1 cellular context compared by ENCODE assay signal in the genomic region with DNA sequence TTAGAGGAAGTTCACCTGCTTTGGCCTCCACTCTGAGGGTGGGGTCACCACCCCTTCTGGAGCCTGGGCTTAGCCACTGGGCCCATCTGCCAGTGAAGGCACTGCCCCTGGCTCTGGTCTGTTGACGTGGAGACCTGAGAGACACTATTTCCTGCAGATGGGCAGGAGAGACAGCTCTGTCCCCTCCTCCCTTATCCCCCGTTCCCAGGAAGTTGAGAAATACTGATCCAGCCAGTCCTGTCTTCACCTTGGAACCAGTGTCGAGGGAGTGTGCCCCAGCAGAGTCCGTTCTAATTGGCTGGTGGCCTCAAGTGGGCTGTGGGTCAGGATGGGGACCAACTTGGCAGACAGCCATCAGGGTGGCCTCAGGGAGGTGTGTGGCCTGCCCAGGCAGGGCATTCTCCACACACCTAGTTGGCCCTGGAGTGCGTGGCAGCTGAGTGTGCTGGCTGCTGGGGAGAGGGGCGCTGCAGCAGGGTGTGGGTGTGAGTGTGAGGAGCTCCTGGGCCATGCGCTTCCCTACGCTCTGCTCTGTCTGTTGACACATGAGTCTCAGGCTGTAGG.
TF ChIP-seq lines count a peak whose summit lies in the region.

No MANE protein-coding gene starts in this region.

TF ChIP-seq in SK-N-SH, 30 proteins besides CTCF, POLR2A, EP300 and RAD21:
- peak; percentile 2; the same call in 1 of the 2 replicates for TF ChIP-seq GATA2 (CRISPR knock-in tag; IDR thresholded peaks at IDR 0.05)
- TF ChIP-seq ELF1 (IDR thresholded peaks at IDR 0.05), result no peak
